In genomic region chrX:13670197-13670596, GRCh38 we compare ENCODE assay signal across 26 cellular contexts. TPM values are rescaled to one million over a fixed set of nuclear protein-coding genes. Genes with fewer than 3 reads are reported as not detected.
DNase-seq lines count a peak whose midpoint lies in the region; ATAC-seq and TF ChIP-seq lines count a peak whose summit lies in the region.
"Had no signal": no experiment of that assay in that cellular context is flagged by ENCODE, and none has a peak within 500 bp of the region (broad histone marks: within the 10 kb centered on the region; RNA-seq: fewer than 3 reads in every experiment).

No MANE protein-coding gene starts in this region.

- peak overlapping the region; percentile 94 for H3K27ac ChIP-seq in PC-9
- peak overlapping the region; percentile 95 for H3K27ac ChIP-seq in hepatocyte
- H3K27ac ChIP-seq in ovary: no peak overlapping the region

- H3K27me3 ChIP-seq in PC-9 (ENCODE audit: insufficient read depth, low read depth): no peaks in the 10 kb centered on the region
- no peaks in the 10 kb centered on the region for H3K27me3 ChIP-seq in hepatocyte
- no peaks in the 10 kb centered on the region for H3K27me3 ChIP-seq in ovary
- H3K27me3 ChIP-seq: BE2C, upper lobe of right lung had no signal

- H2AFZ ChIP-seq in PC-9: no peak overlapping the region
- H2AFZ ChIP-seq in hepatocyte: no peak overlapping the region

- H3K4me2 ChIP-seq in PC-9 (no peak overlapping the region; the same call in 1 of the 2 replicates), hepatocyte (peak overlapping the region; percentile 49)

- no peak for ATAC-seq in stimulated activated naive CD8-positive, alpha-beta T cell treated with anti-CD3 and anti-CD28 coated beads, Interleukin-15, amount 100 ng/mL, for 72 hours
- ATAC-seq: heart right ventricle, left ventricle myocardium superior, Panc1, upper lobe of right lung had no signal

- no peak for TF ChIP-seq POLR2A in ovary (IDR thresholded peaks at IDR 0.05)

- no peak for TF ChIP-seq EP300 in ovary (IDR thresholded peaks at IDR 0.05)

- H4K20me1 ChIP-seq in PC-9 (ENCODE audit: insufficient read depth) (no peaks in the 10 kb centered on the region), hepatocyte (ENCODE audit: insufficient read depth, poor library complexity, severe bottlenecking) (no peaks in the 10 kb centered on the region)

- H3K4me3 ChIP-seq in PC-9 (no peak overlapping the region), hepatocyte (no peak overlapping the region), ovary (no peak overlapping the region)
- H3K4me3 ChIP-seq: heart right ventricle, upper lobe of right lung had no signal

- H3K27me3 Mint-ChIP-seq in stimulated activated naive CD8-positive, alpha-beta T cell treated with anti-CD3 and anti-CD28 coated beads, Interleukin-15, Interleukin-2, amounts not matched to agents 100 ng/mL and 50 ng/mL, for 24 hours: no peaks in the 10 kb centered on the region
- no peaks in the 10 kb centered on the region for H3K27me3 Mint-ChIP-seq in stimulated activated naive CD8-positive, alpha-beta T cell treated with anti-CD3 and anti-CD28 coated beads, Interleukin-15, amount 100 ng/mL, for 72 hours
- peaks cover 2% of the 10 kb centered on the region for H3K27me3 Mint-ChIP-seq in nephron progenitor cell (ENCODE audit: low read depth, poor library complexity)
- H3K27me3 Mint-ChIP-seq: activated naive CD4-positive, alpha-beta T cell treated with anti-CD3 and anti-CD28 coated beads, Interleukin-2, amount 10 ng/mL, durations not matched to agents 7 days and 5 days had no signal

- peak overlapping the region; percentile 93 for H3K27ac Mint-ChIP-seq in stimulated activated naive CD8-positive, alpha-beta T cell treated with anti-CD3 and anti-CD28 coated beads, Interleukin-15, Interleukin-2, amounts not matched to agents 100 ng/mL and 50 ng/mL, for 24 hours
- no peak overlapping the region for H3K27ac Mint-ChIP-seq in stimulated activated naive CD8-positive, alpha-beta T cell treated with anti-CD3 and anti-CD28 coated beads, Interleukin-15, amount 100 ng/mL, for 72 hours
- no peak overlapping the region for H3K27ac Mint-ChIP-seq in nephron progenitor cell
- H3K27ac Mint-ChIP-seq: activated naive CD4-positive, alpha-beta T cell treated with anti-CD3 and anti-CD28 coated beads, Interleukin-2, amount 10 ng/mL, durations not matched to agents 7 days and 5 days; T-helper 2 cell treated with Interferon-gamma antibody and Interleukin-4, amounts not matched to agents 5 μg/mL and 100 μg/mL, for 36 hours had no signal

- 73% methylated on average over 5 of the region's 5 CpGs for WGBS in hepatocyte (ENCODE audit: low lambda C conversion rate, missing lambda C conversion rate)
- WGBS in ovary, 3 donors: 88 to 95% (median 94%) methylated on average over 5 of the region's 5 CpGs

- H3K36me3 ChIP-seq in PC-9 (ENCODE audit: low read depth): no peaks in the 10 kb centered on the region
- H3K36me3 ChIP-seq in hepatocyte (replicated peaks; ENCODE audit: insufficient read depth, low read depth): no peaks in the 10 kb centered on the region
- H3K36me3 ChIP-seq in ovary: no peaks in the 10 kb centered on the region
- H3K36me3 ChIP-seq: BE2C, upper lobe of right lung had no signal

- no peak overlapping the region for H3K4me3 Mint-ChIP-seq in stimulated activated naive CD8-positive, alpha-beta T cell treated with anti-CD3 and anti-CD28 coated beads, Interleukin-15, Interleukin-2, amounts not matched to agents 100 ng/mL and 50 ng/mL, for 24 hours
- H3K4me3 Mint-ChIP-seq in stimulated activated naive CD8-positive, alpha-beta T cell treated with anti-CD3 and anti-CD28 coated beads, Interleukin-15, amount 100 ng/mL, for 72 hours: peak overlapping the region in 1 of 2 donors; percentile 68
- no peak overlapping the region for H3K4me3 Mint-ChIP-seq in nephron progenitor cell
- H3K4me3 Mint-ChIP-seq: activated naive CD4-positive, alpha-beta T cell treated with anti-CD3 and anti-CD28 coated beads, Interleukin-2, amount 10 ng/mL, durations not matched to agents 7 days and 5 days; T-helper 2 cell treated with Interferon-gamma antibody and Interleukin-4, amounts not matched to agents 5 μg/mL and 100 μg/mL, for 36 hours had no signal

- H3K4me1 ChIP-seq in PC-9 (replicated peaks; ENCODE audit: insufficient read depth) (peaks cover 35% of the 10 kb centered on the region), hepatocyte (ENCODE audit: insufficient read depth) (peaks cover 6% of the 10 kb centered on the region), ovary (ENCODE audit: insufficient read depth) (no peaks in the 10 kb centered on the region)
- H3K4me1 ChIP-seq: BE2C had no signal

- H3K9me2 ChIP-seq in PC-9 (ENCODE audit: insufficient read depth) (no peaks in the 10 kb centered on the region), hepatocyte (replicated peaks; ENCODE audit: insufficient read depth) (no peaks in the 10 kb centered on the region)

- H3K36me3 Mint-ChIP-seq in stimulated activated naive CD8-positive, alpha-beta T cell treated with anti-CD3 and anti-CD28 coated beads, Interleukin-15, Interleukin-2, amounts not matched to agents 100 ng/mL and 50 ng/mL, for 24 hours (ENCODE audit: low read depth): no peaks in the 10 kb centered on the region
- no peaks in the 10 kb centered on the region for H3K36me3 Mint-ChIP-seq in nephron progenitor cell (ENCODE audit: low read depth)

- H3K4me1 Mint-ChIP-seq in stimulated activated naive CD8-positive, alpha-beta T cell treated with anti-CD3 and anti-CD28 coated beads, Interleukin-15, Interleukin-2, amounts not matched to agents 100 ng/mL and 50 ng/mL, for 24 hours (ENCODE audit: low read depth): peaks cover 29% of the 10 kb centered on the region
- H3K4me1 Mint-ChIP-seq in stimulated activated naive CD8-positive, alpha-beta T cell treated with anti-CD3 and anti-CD28 coated beads, Interleukin-15, amount 100 ng/mL, for 72 hours: peaks cover 27% of the 10 kb centered on the region
- no peaks in the 10 kb centered on the region for H3K4me1 Mint-ChIP-seq in nephron progenitor cell

- intact Hi-C loops in PC-9 (cut with micrococcal nuclease; ENCODE audit: unreplicated experiment): no loop called here
- intact Hi-C loops in ovary (cut with DNase I): no loop called here

- CTCF ChIA-PET in PC-9 (lab: Charles Lee): no interaction called here

- no peaks in the 10 kb centered on the region for H3K9me3 Mint-ChIP-seq in stimulated activated naive CD8-positive, alpha-beta T cell treated with anti-CD3 and anti-CD28 coated beads, Interleukin-15, Interleukin-2, amounts not matched to agents 100 ng/mL and 50 ng/mL, for 24 hours
- no peaks in the 10 kb centered on the region for H3K9me3 Mint-ChIP-seq in stimulated activated naive CD8-positive, alpha-beta T cell treated with anti-CD3 and anti-CD28 coated beads, Interleukin-15, amount 100 ng/mL, for 72 hours
- peaks cover 30% of the 10 kb centered on the region for H3K9me3 Mint-ChIP-seq in nephron progenitor cell
- H3K9me3 Mint-ChIP-seq: activated naive CD4-positive, alpha-beta T cell treated with anti-CD3 and anti-CD28 coated beads, Interleukin-2, amount 10 ng/mL, durations not matched to agents 7 days and 5 days; T-helper 2 cell treated with Interferon-gamma antibody and Interleukin-4, amounts not matched to agents 5 μg/mL and 100 μg/mL, for 36 hours had no signal

- POLR2A ChIA-PET in PC-9 (lab: Charles Lee; ENCODE audit: unreplicated experiment): no interaction called here

- TF ChIP-seq CTCF in PC-9 (conservative IDR thresholded peaks at IDR 0.05) (no peak), hepatocyte (IDR thresholded peaks at IDR 0.05; ENCODE audit: poor library complexity) (no peak), ovary (IDR thresholded peaks at IDR 0.05) (no peak), nephron progenitor cell (IDR thresholded peaks at IDR 0.05) (no peak)

- no TSS peak for BruUV-seq in PC-9 (replicated peaks; lab: Mats Ljungman, UMichigan)

- H3K79me2 ChIP-seq in PC-9 (ENCODE audit: low read depth): no peaks in the 10 kb centered on the region
- H3K79me2 ChIP-seq in hepatocyte: no peaks in the 10 kb centered on the region

- H3F3A ChIP-seq in PC-9 (ENCODE audit: insufficient read depth, low read depth): peaks cover 20% of the 10 kb centered on the region; the same call in 1 of the 2 replicates

- no peak for DNase-seq in stimulated activated naive CD8-positive, alpha-beta T cell treated with anti-CD3 and anti-CD28 coated beads, Interleukin-15, amount 100 ng/mL, for 72 hours
- DNase-seq in PC-9 (no peak), hepatocyte (ENCODE audit: low spot score) (no peak), ovary (no peak), nephron progenitor cell (no peak), SW480 (ENCODE audit: low spot score) (no peak)
- DNase-seq: ACHN; activated naive CD4-positive, alpha-beta T cell treated with anti-CD3 and anti-CD28 coated beads, Interleukin-2, amount 10 ng/mL, durations not matched to agents 7 days and 5 days; amygdala; BE2C; DMS53; HCEC 1CT; heart right ventricle; kidney; left ventricle myocardium superior; mesendoderm; NCI-H1417 treated with DMSO at 0.1 percent for 48 hours; NCI-H2029 treated with DMSO at 0.1 percent for 48 hours; NCI-H524 treated with DMSO at 0.1 percent for 48 hours; NK-92 treated with Interleukin-12 subunit alpha and Interleukin-12 subunit beta, amount 100 ng/mL, for 24 hours; SHP77 treated with DMSO at 0.1 percent for 48 hours; substantia nigra; upper lobe of right lung had no signal

- H3K9me3 ChIP-seq in PC-9 (ENCODE audit: insufficient read depth, low read depth): no peaks in the 10 kb centered on the region
- H3K9me3 ChIP-seq in hepatocyte (ENCODE audit: low read depth): no peaks in the 10 kb centered on the region
- H3K9me3 ChIP-seq in ovary: no peaks in the 10 kb centered on the region
- H3K9me3 ChIP-seq: BE2C, heart right ventricle, upper lobe of right lung had no signal

RNA-seq across cellular contexts. Expression of gene TCEANC, which starts 17.3 kb away (rescaled TPM):
- total RNA-seq in PC-9 (2021) (0.96 and 1.2 TPM in 2 replicates), hepatocyte (5.4 and 5.5 TPM in 2 replicates), ovary (1 to 10 TPM; 3.1 to 9.2 (median 4.8) TPM)
- polyA plus RNA-seq in hepatocyte (1.8 and 2.0 TPM in 2 replicates), ovary (1 to 10 TPM; 2.6 to 3.9 TPM)

RNA-seq across cellular contexts. Expression of gene RAB9A, which starts 18.7 kb away (rescaled TPM):
- total RNA-seq in PC-9 (2021) (26.7 and 30.7 TPM in 2 replicates), hepatocyte (66.1 and 73.0 TPM in 2 replicates), ovary (10 to 100 TPM; 22.3 to 37.2 (median 26.2) TPM)
- polyA plus RNA-seq in hepatocyte (51.2 and 53.9 TPM in 2 replicates), ovary (10 to 100 TPM; 29.2 to 46.3 TPM)

Comparison
In these comparisons a context has a peak if more than half of its experiments do, and no peak if none do; other contexts are left out.
1. H3K27ac ChIP-seq: peak in PC-9 (single experiment) and hepatocyte (single experiment); none in ovary (0 of 2).